Comparison of ENCODE assay signal across 13 cellular contexts in the genomic region with DNA sequence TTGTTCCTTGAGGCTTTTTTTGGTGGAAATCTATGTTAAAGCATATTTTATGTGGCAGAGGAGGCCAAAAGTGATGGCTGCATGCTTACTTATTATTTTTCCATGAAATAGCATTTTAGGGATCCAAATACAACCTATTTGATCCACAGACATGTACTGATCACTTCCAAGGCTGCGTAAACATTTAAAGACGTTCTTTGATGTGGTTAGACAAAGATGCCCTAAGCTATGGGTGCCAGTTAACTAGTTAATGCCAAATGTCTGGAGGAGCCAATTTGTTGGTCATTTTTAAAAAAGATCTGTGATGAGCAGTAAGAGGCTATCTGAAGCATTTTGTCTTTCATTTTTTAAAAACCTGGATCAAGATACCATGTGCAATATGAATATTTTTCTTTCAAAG. TPM values are rescaled to one million over a fixed set of nuclear protein-coding genes. Genes with fewer than 3 reads are reported as not detected.
DNase-seq lines count a peak whose midpoint lies in the region; ATAC-seq and TF ChIP-seq lines count a peak whose summit lies in the region.
"Had no signal": no experiment of that assay in that cellular context is flagged by ENCODE, and none has a peak within 500 bp of the region (broad histone marks: within the 10 kb centered on the region; RNA-seq: fewer than 3 reads in every experiment).

No MANE protein-coding gene starts in this region.

- H3K4me1 Mint-ChIP-seq in activated T-cell treated with anti-CD3 and anti-CD28 coated beads, Interleukin-2, amount 50 U/mL, for 72 hours (ENCODE audit: low read depth) = peaks cover 20% of the 10 kb centered on the region
- H3K4me1 Mint-ChIP-seq in activated T-cell treated with anti-CD3 and anti-CD28 coated beads, Interleukin-2, amount 50 U/mL, for 4 hours (ENCODE audit: low read depth) = peaks cover 34% of the 10 kb centered on the region
- H3K4me1 Mint-ChIP-seq in CD4-positive, CD25-positive, alpha-beta regulatory T cell = peaks cover 10 to 38% (median 25%) of the 10 kb centered on the region in 4 donors
- H3K4me1 Mint-ChIP-seq in CD8-positive, alpha-beta T cell (ENCODE audit: low read depth) = peaks cover 40% of the 10 kb centered on the region
- peaks cover 23 to 65% (median 39%) of the 10 kb centered on the region in 7 donors for H3K4me1 Mint-ChIP-seq in naive thymus-derived CD4-positive, alpha-beta T cell

- H2AFZ ChIP-seq in Karpas-422 (ENCODE audit: low read length) = no peak overlapping the region

- peak overlapping the region; percentile 43 for H3K27ac Mint-ChIP-seq in activated T-cell treated with anti-CD3 and anti-CD28 coated beads, Interleukin-2, amount 50 U/mL, for 72 hours
- peak overlapping the region; percentile 43 to 91 (median 49) for H3K27ac Mint-ChIP-seq in CD4-positive, CD25-positive, alpha-beta regulatory T cell
- H3K27ac Mint-ChIP-seq in CD8-positive, alpha-beta T cell = peak overlapping the region; percentile 19
- peak overlapping the region in 8 of 9 donors; percentile 74 to 98 (median 92) for H3K27ac Mint-ChIP-seq in naive thymus-derived CD4-positive, alpha-beta T cell

- H3K36me3 Mint-ChIP-seq in activated T-cell treated with anti-CD3 and anti-CD28 coated beads, Interleukin-2, amount 50 U/mL, for 72 hours (ENCODE audit: insufficient read depth in 2 of 2) = peaks cover 0 to 5% of the 10 kb centered on the region in 2 donors
- no peaks in the 10 kb centered on the region for H3K36me3 Mint-ChIP-seq in activated T-cell treated with anti-CD3 and anti-CD28 coated beads, Interleukin-2, amount 50 U/mL, for 4 hours (ENCODE audit: insufficient read depth)
- no peaks in the 10 kb centered on the region for H3K36me3 Mint-ChIP-seq in CD4-positive, CD25-positive, alpha-beta regulatory T cell
- H3K36me3 Mint-ChIP-seq in CD8-positive, alpha-beta T cell = no peaks in the 10 kb centered on the region
- H3K36me3 Mint-ChIP-seq in naive thymus-derived CD4-positive, alpha-beta T cell = peaks cover 0 to 11% (median 0%) of the 10 kb centered on the region in 5 donors

- H3K36me3 ChIP-seq in CD4-positive, CD25-positive, alpha-beta regulatory T cell (ENCODE audit: control insufficient read depth, insufficient read depth, low read length) = no peaks in the 10 kb centered on the region
- no peaks in the 10 kb centered on the region for H3K36me3 ChIP-seq in CD8-positive, alpha-beta T cell (ENCODE audit: insufficient read depth, low read length)
- H3K36me3 ChIP-seq in naive thymus-derived CD4-positive, alpha-beta T cell (ENCODE audit: control insufficient read depth in 2 of 3, insufficient read depth in 3 of 3, low read length in 3 of 3) = no peaks in the 10 kb centered on the region
- H3K36me3 ChIP-seq in HAP-1 (replicated peaks) (no peaks in the 10 kb centered on the region), Karpas-422 (ENCODE audit: insufficient read depth, low read length) (no peaks in the 10 kb centered on the region)
- H3K36me3 ChIP-seq: BLaER1 treated with 17β-estradiol and CSF1 and Interleukin-3, amounts not matched to agents 10 nM and 100 nM had no signal

- H3K4me3 Mint-ChIP-seq in activated T-cell treated with anti-CD3 and anti-CD28 coated beads, Interleukin-2, amount 50 U/mL, for 72 hours = no peak overlapping the region
- H3K4me3 Mint-ChIP-seq in activated T-cell treated with anti-CD3 and anti-CD28 coated beads, Interleukin-2, amount 50 U/mL, for 4 hours = no peak overlapping the region
- peak overlapping the region in 2 of 4 donors; percentile 46 to 77 for H3K4me3 Mint-ChIP-seq in CD4-positive, CD25-positive, alpha-beta regulatory T cell
- H3K4me3 Mint-ChIP-seq in CD8-positive, alpha-beta T cell = no peak overlapping the region
- H3K4me3 Mint-ChIP-seq in naive thymus-derived CD4-positive, alpha-beta T cell = peak overlapping the region; percentile 14 to 79 (median 70)

- no peak overlapping the region for H3K27ac ChIP-seq in CD4-positive, CD25-positive, alpha-beta regulatory T cell (ENCODE audit: insufficient read depth, low read length, poor library complexity, severe bottlenecking)
- no peak overlapping the region for H3K27ac ChIP-seq in CD8-positive, alpha-beta T cell (ENCODE audit: low read depth, low read length)
- H3K27ac ChIP-seq in naive thymus-derived CD4-positive, alpha-beta T cell (ENCODE audit: low read depth, low read length) = peak overlapping the region; percentile 20
- H3K27ac ChIP-seq in Karpas-422 (ENCODE audit: low read length) = no peak overlapping the region
- H3K27ac ChIP-seq: BLaER1 treated with 17β-estradiol and CSF1 and Interleukin-3, amounts not matched to agents 10 nM and 100 nM had no signal

- no peaks in the 10 kb centered on the region for H4K20me1 ChIP-seq in Karpas-422 (ENCODE audit: insufficient read depth, low read depth, low read length)
- H4K20me1 ChIP-seq: BLaER1 treated with 17β-estradiol and CSF1 and Interleukin-3, amounts not matched to agents 10 nM and 100 nM had no signal

- no peak overlapping the region for H3K9ac ChIP-seq in Karpas-422 (ENCODE audit: low read length)
- H3K9ac ChIP-seq: BLaER1 treated with 17β-estradiol and CSF1 and Interleukin-3, amounts not matched to agents 10 nM and 100 nM had no signal

- TF ChIP-seq CTCF in CD8-positive, alpha-beta T cell (IDR thresholded peaks at IDR 0.05) = no peak

- no peaks in the 10 kb centered on the region for H3K9me3 ChIP-seq in CD4-positive, CD25-positive, alpha-beta regulatory T cell (ENCODE audit: control insufficient read depth in 2 of 2, low read length in 2 of 2)
- H3K9me3 ChIP-seq in CD8-positive, alpha-beta T cell (ENCODE audit: low read length) = no peaks in the 10 kb centered on the region
- no peaks in the 10 kb centered on the region for H3K9me3 ChIP-seq in naive thymus-derived CD4-positive, alpha-beta T cell (ENCODE audit: control insufficient read depth in 2 of 3, low read length in 3 of 3)
- H3K9me3 ChIP-seq in HAP-1 = no peaks in the 10 kb centered on the region
- H3K9me3 ChIP-seq in Karpas-422 (ENCODE audit: low read length) = no peaks in the 10 kb centered on the region
- H3K9me3 ChIP-seq: BLaER1 treated with 17β-estradiol and CSF1 and Interleukin-3, amounts not matched to agents 10 nM and 100 nM had no signal

- CTCF ChIA-PET in CD8-positive, alpha-beta T cell (lab: Charles Lee) = no interaction called here
- CTCF ChIA-PET in naive thymus-derived CD4-positive, alpha-beta T cell (lab: Charles Lee) = no interaction called here

- no peaks in the 10 kb centered on the region for H3K9me3 Mint-ChIP-seq in activated T-cell treated with anti-CD3 and anti-CD28 coated beads, Interleukin-2, amount 50 U/mL, for 72 hours
- no peaks in the 10 kb centered on the region for H3K9me3 Mint-ChIP-seq in activated T-cell treated with anti-CD3 and anti-CD28 coated beads, Interleukin-2, amount 50 U/mL, for 4 hours
- H3K9me3 Mint-ChIP-seq in CD4-positive, CD25-positive, alpha-beta regulatory T cell = no peaks in the 10 kb centered on the region
- H3K9me3 Mint-ChIP-seq in CD8-positive, alpha-beta T cell = peaks cover 2% of the 10 kb centered on the region
- H3K9me3 Mint-ChIP-seq in naive thymus-derived CD4-positive, alpha-beta T cell = peaks cover 0 to 2% (median 0%) of the 10 kb centered on the region in 11 donors

- DNase-seq in activated T-cell treated with anti-CD3 and anti-CD28 coated beads, Interleukin-2, amount 50 U/mL, for 72 hours = no peak
- no peak for DNase-seq in activated T-cell treated with anti-CD3 and anti-CD28 coated beads, Interleukin-2, amount 50 U/mL, for 4 hours
- no peak for DNase-seq in CD4-positive, CD25-positive, alpha-beta regulatory T cell
- DNase-seq in CD8-positive, alpha-beta T cell = no peak
- DNase-seq in naive thymus-derived CD4-positive, alpha-beta T cell = no peak
- no peak for DNase-seq in HAP-1 (ENCODE audit: low spot score in 2 of 2)
- no peak for DNase-seq in Karpas-422
- DNase-seq: ACHN, DMS53, GF-D8 had no signal

- peaks cover 17% of the 10 kb centered on the region for H3K4me1 ChIP-seq in CD4-positive, CD25-positive, alpha-beta regulatory T cell (ENCODE audit: control insufficient read depth, insufficient read depth, low read length, poor library complexity, severe bottlenecking)
- peaks cover 31% of the 10 kb centered on the region for H3K4me1 ChIP-seq in CD8-positive, alpha-beta T cell (ENCODE audit: insufficient read depth, low read length)
- peaks cover 9 to 34% of the 10 kb centered on the region in 2 donors for H3K4me1 ChIP-seq in naive thymus-derived CD4-positive, alpha-beta T cell (ENCODE audit: control insufficient read depth in 2 of 2, insufficient read depth in 2 of 2, low read length in 2 of 2)
- H3K4me1 ChIP-seq in HAP-1 (no peaks in the 10 kb centered on the region), Karpas-422 (ENCODE audit: low read length) (no peaks in the 10 kb centered on the region)

- no peak overlapping the region for H3K4me2 ChIP-seq in Karpas-422 (ENCODE audit: low read depth, low read length, poor library complexity, severe bottlenecking)

- ATAC-seq in activated T-cell treated with anti-CD3 and anti-CD28 coated beads, Interleukin-2, amount 50 U/mL, for 72 hours (replicated peaks in 1 of 2) = no peak
- ATAC-seq in activated T-cell treated with anti-CD3 and anti-CD28 coated beads, Interleukin-2, amount 50 U/mL, for 4 hours = no peak
- ATAC-seq in CD4-positive, CD25-positive, alpha-beta regulatory T cell (ENCODE audit: low read depth in 2 of 2) = no peak
- ATAC-seq in CD8-positive, alpha-beta T cell = no peak
- ATAC-seq in naive thymus-derived CD4-positive, alpha-beta T cell = no peak

- intact Hi-C loops in CD8-positive, alpha-beta T cell (cut with DNase I, micrococcal nuclease) = no loop called here
- intact Hi-C loops in naive thymus-derived CD4-positive, alpha-beta T cell (cut with micrococcal nuclease) = no loop called here

- H3K9me2 ChIP-seq in Karpas-422 (replicated peaks; ENCODE audit: insufficient read depth, low read length) = no peaks in the 10 kb centered on the region

- H3K79me2 ChIP-seq in Karpas-422 (ENCODE audit: low read length) = no peaks in the 10 kb centered on the region

- POLR2A ChIA-PET in CD8-positive, alpha-beta T cell (lab: Charles Lee) = interaction anchor here (1.9 kb wide), 1 partner anchor 19 kb away, joined by 4 read pairs; no protein-coding TSS in a partner anchor
- POLR2A ChIA-PET in naive thymus-derived CD4-positive, alpha-beta T cell (lab: Charles Lee) = interaction anchor here (0.9 to 2.4 kb wide), 4 partner anchors 16 to 40 kb away, joined by 3 to 5 read pairs (median 4); no protein-coding TSS in a partner anchor

- no peaks in the 10 kb centered on the region for H3K27me3 ChIP-seq in CD4-positive, CD25-positive, alpha-beta regulatory T cell (ENCODE audit: control insufficient read depth, insufficient read depth, low read length)
- no peaks in the 10 kb centered on the region for H3K27me3 ChIP-seq in CD8-positive, alpha-beta T cell (ENCODE audit: insufficient read depth, low read length)
- H3K27me3 ChIP-seq in naive thymus-derived CD4-positive, alpha-beta T cell (ENCODE audit: control insufficient read depth in 2 of 2, insufficient read depth in 2 of 2, low read length in 2 of 2) = no peaks in the 10 kb centered on the region
- H3K27me3 ChIP-seq in HAP-1 (ENCODE audit: low read depth) (no peaks in the 10 kb centered on the region), Karpas-422 (ENCODE audit: low read length) (no peaks in the 10 kb centered on the region)
- H3K27me3 ChIP-seq: BLaER1 treated with 17β-estradiol and CSF1 and Interleukin-3, amounts not matched to agents 10 nM and 100 nM had no signal

- H3K4me3 ChIP-seq in CD4-positive, CD25-positive, alpha-beta regulatory T cell (ENCODE audit: low read depth, low read length) = no peak overlapping the region
- no peak overlapping the region for H3K4me3 ChIP-seq in CD8-positive, alpha-beta T cell (ENCODE audit: low read depth, low read length)
- H3K4me3 ChIP-seq in naive thymus-derived CD4-positive, alpha-beta T cell (ENCODE audit: low read length) = no peak overlapping the region
- H3K4me3 ChIP-seq in HAP-1 = no peak overlapping the region
- H3K4me3 ChIP-seq in Karpas-422 (ENCODE audit: low read length) = no peak overlapping the region
- H3K4me3 ChIP-seq: BLaER1 treated with 17β-estradiol and CSF1 and Interleukin-3, amounts not matched to agents 10 nM and 100 nM had no signal

- in situ Hi-C loops in HAP-1 (cut with MboI; ENCODE audit: low sequenced_read_pairs) = no loop called here

- no peaks in the 10 kb centered on the region for H3K27me3 Mint-ChIP-seq in activated T-cell treated with anti-CD3 and anti-CD28 coated beads, Interleukin-2, amount 50 U/mL, for 72 hours (ENCODE audit: low read depth)
- H3K27me3 Mint-ChIP-seq in activated T-cell treated with anti-CD3 and anti-CD28 coated beads, Interleukin-2, amount 50 U/mL, for 4 hours (ENCODE audit: low read depth) = no peaks in the 10 kb centered on the region
- peaks cover 10% of the 10 kb centered on the region for H3K27me3 Mint-ChIP-seq in CD4-positive, CD25-positive, alpha-beta regulatory T cell
- H3K27me3 Mint-ChIP-seq in CD8-positive, alpha-beta T cell (ENCODE audit: low read depth) = no peaks in the 10 kb centered on the region
- peaks cover 0 to 5% (median 0%) of the 10 kb centered on the region in 5 donors for H3K27me3 Mint-ChIP-seq in naive thymus-derived CD4-positive, alpha-beta T cell

RNA-seq across cellular contexts. Expression of a gene that starts 17.3 kb away (rescaled TPM):
- 100 to 1,000 TPM; 126 to 138 TPM for total RNA-seq in activated T-cell treated with anti-CD3 and anti-CD28 coated beads, Interleukin-2, amount 50 U/mL, for 72 hours
- 100 to 1,000 TPM in 1 of 3 donors, 10 to 100 TPM in 2; 79.4 to 114 (median 95.3) TPM for total RNA-seq in activated T-cell treated with anti-CD3 and anti-CD28 coated beads, Interleukin-2, amount 50 U/mL, for 4 hours
- total RNA-seq in CD4-positive, CD25-positive, alpha-beta regulatory T cell = 84.0 TPM
- 1 to 10 TPM in 3 of 4 donors, under 1 TPM in 1; 0.60 to 2.3 (median 1.6) TPM for polyA plus RNA-seq in CD4-positive, CD25-positive, alpha-beta regulatory T cell
- 10 to 100 TPM; 62.6 to 70.8 TPM for total RNA-seq in CD8-positive, alpha-beta T cell
- total RNA-seq in naive thymus-derived CD4-positive, alpha-beta T cell = 100 to 1,000 TPM in 4 of 5 experiments, 10 to 100 TPM in 1; 94.1 to 186 (median 154) TPM
- polyA plus RNA-seq in naive thymus-derived CD4-positive, alpha-beta T cell = 1 to 10 TPM; 4.1 to 4.9 TPM
- total RNA-seq in Karpas-422 (2014; rRNA removed; shearing (Covaris generic); ENCODE audit: low replicate concordance) = 4.3 and 4.4 TPM in 2 replicates

RNA-seq across cellular contexts. Expression of a gene that starts 55.9 kb away (rescaled TPM):
- total RNA-seq in activated T-cell treated with anti-CD3 and anti-CD28 coated beads, Interleukin-2, amount 50 U/mL, for 72 hours = not detected
- total RNA-seq in activated T-cell treated with anti-CD3 and anti-CD28 coated beads, Interleukin-2, amount 50 U/mL, for 4 hours = 1 to 10 TPM in 1 of 3 donors, under 1 TPM in 2; 0.73 to 1.3 (median 0.76) TPM
- total RNA-seq in CD4-positive, CD25-positive, alpha-beta regulatory T cell = not detected
- polyA plus RNA-seq in CD4-positive, CD25-positive, alpha-beta regulatory T cell = not detected
- not detected for total RNA-seq in CD8-positive, alpha-beta T cell
- total RNA-seq in naive thymus-derived CD4-positive, alpha-beta T cell = not detected
- polyA plus RNA-seq in naive thymus-derived CD4-positive, alpha-beta T cell = not detected
- not detected in 2 replicates for total RNA-seq in Karpas-422 (2014; rRNA removed; shearing (Covaris generic); ENCODE audit: low replicate concordance)
- total RNA-seq: A172, HT1080 had no signal

Comparison
In these comparisons a context has a peak if more than half of its experiments do, and no peak if none do; other contexts are left out.
1. H3K27ac Mint-ChIP-seq: peak in every context shown above with its lines; median percentile 92 in naive thymus-derived CD4-positive, alpha-beta T cell; 49 in CD4-positive, CD25-positive, alpha-beta regulatory T cell; 43 in activated T-cell treated with anti-CD3 and anti-CD28 coated beads, Interleukin-2, amount 50 U/mL, for 72 hours; 19 in CD8-positive, alpha-beta T cell.
2. H3K4me3 Mint-ChIP-seq: peak in naive thymus-derived CD4-positive, alpha-beta T cell (10 of 10); none in activated T-cell treated with anti-CD3 and anti-CD28 coated beads, Interleukin-2, amount 50 U/mL, for 72 hours (0 of 2), activated T-cell treated with anti-CD3 and anti-CD28 coated beads, Interleukin-2, amount 50 U/mL, for 4 hours (single experiment) and CD8-positive, alpha-beta T cell (single experiment).
3. RNA of a gene that starts 17.3 kb away (total RNA-seq): 94.1 to 186 TPM in naive thymus-derived CD4-positive, alpha-beta T cell, 126 to 138 TPM in activated T-cell treated with anti-CD3 and anti-CD28 coated beads, Interleukin-2, amount 50 U/mL, for 72 hours, 79.4 to 114 TPM in activated T-cell treated with anti-CD3 and anti-CD28 coated beads, Interleukin-2, amount 50 U/mL, for 4 hours, 84.0 TPM in CD4-positive, CD25-positive, alpha-beta regulatory T cell (single experiment) and 62.6 to 70.8 TPM in CD8-positive, alpha-beta T cell; 4.3 to 4.4 TPM in Karpas-422; every median in the first group is over 10 times any median in the second.